ENCODE assay signal across 9 cellular contexts in the genomic region with DNA sequence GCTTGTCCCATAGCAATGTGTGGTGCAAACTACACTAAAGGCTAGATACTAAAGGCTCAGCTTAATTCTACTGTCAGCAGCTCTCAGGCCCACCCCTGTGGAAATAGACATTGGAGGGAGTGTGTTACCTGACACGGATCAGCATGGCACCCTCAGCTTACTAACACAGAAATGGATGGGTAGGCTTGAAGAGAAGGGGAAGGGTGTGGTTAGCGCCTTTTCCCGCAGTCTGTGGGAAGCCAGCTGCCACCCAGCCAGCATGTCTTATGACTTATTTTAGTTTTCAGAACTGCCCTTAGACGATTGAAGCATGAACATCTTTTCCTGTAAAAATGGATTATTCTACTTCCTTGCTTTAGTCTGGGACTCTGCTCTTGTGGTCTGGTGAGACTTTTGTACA.
"Had no signal": no experiment of that assay in that cellular context is flagged by ENCODE, and none has a peak within 500 bp of the region (broad histone marks: within the 10 kb centered on the region; RNA-seq: fewer than 3 reads in every experiment).

No MANE protein-coding gene starts in this region.

- H3K36me3 ChIP-seq: pancreas had no signal

- H3K4me1 ChIP-seq: pancreas had no signal

- H2AFZ ChIP-seq: hepatocyte had no signal

- H3K9me3 Mint-ChIP-seq: activated T-cell treated with anti-CD3 and anti-CD28 coated beads, Interleukin-2, amount 50 U/mL, for 72 hours; dendritic cell treated with granulocyte-macrophage colony-stimulating factor and Interleukin-4, amounts not matched to agents 40 ng/mL and 50 ng/mL, for 4 days had no signal

- H3K4me3 ChIP-seq: hepatocyte, pancreas had no signal

- DNase-seq: activated CD4-positive, alpha-beta T cell treated with anti-CD3 and anti-CD28 coated beads for 48 hours; activated naive CD4-positive, alpha-beta T cell treated with Interleukin-2 at 50 U/mL for 16 hours; activated T-cell treated with anti-CD3 and anti-CD28 coated beads, Interleukin-2, amount 50 U/mL, for 72 hours; kidney glomerular epithelial cell; pancreas; stimulated activated CD4-positive, alpha-beta T cell treated with anti-CD3 and anti-CD28 coated beads, Interleukin-15, amount 100 ng/mL, for 24 hours; stimulated activated CD4-positive, alpha-beta T cell treated with anti-CD3 and anti-CD28 coated beads, Interleukin-4, amount 100 ng/mL, for 24 hours had no signal

- H3K79me2 ChIP-seq: hepatocyte had no signal

- H3K27ac Mint-ChIP-seq: activated T-cell treated with anti-CD3 and anti-CD28 coated beads, Interleukin-2, amount 50 U/mL, for 72 hours; dendritic cell treated with granulocyte-macrophage colony-stimulating factor and Interleukin-4, amounts not matched to agents 40 ng/mL and 50 ng/mL, for 4 days had no signal

- H3K27me3 ChIP-seq: hepatocyte, pancreas had no signal

- H3K9me3 ChIP-seq: pancreas had no signal

- ATAC-seq: activated T-cell treated with anti-CD3 and anti-CD28 coated beads, Interleukin-2, amount 50 U/mL, for 72 hours; pancreas had no signal

- H3K27ac ChIP-seq: hepatocyte, pancreas had no signal

- H3K4me2 ChIP-seq: hepatocyte had no signal

- H3K4me3 Mint-ChIP-seq: activated T-cell treated with anti-CD3 and anti-CD28 coated beads, Interleukin-2, amount 50 U/mL, for 72 hours; dendritic cell treated with granulocyte-macrophage colony-stimulating factor and Interleukin-4, amounts not matched to agents 40 ng/mL and 50 ng/mL, for 4 days had no signal
